ENCODE assay signal across 15 cellular contexts in the genomic region with DNA sequence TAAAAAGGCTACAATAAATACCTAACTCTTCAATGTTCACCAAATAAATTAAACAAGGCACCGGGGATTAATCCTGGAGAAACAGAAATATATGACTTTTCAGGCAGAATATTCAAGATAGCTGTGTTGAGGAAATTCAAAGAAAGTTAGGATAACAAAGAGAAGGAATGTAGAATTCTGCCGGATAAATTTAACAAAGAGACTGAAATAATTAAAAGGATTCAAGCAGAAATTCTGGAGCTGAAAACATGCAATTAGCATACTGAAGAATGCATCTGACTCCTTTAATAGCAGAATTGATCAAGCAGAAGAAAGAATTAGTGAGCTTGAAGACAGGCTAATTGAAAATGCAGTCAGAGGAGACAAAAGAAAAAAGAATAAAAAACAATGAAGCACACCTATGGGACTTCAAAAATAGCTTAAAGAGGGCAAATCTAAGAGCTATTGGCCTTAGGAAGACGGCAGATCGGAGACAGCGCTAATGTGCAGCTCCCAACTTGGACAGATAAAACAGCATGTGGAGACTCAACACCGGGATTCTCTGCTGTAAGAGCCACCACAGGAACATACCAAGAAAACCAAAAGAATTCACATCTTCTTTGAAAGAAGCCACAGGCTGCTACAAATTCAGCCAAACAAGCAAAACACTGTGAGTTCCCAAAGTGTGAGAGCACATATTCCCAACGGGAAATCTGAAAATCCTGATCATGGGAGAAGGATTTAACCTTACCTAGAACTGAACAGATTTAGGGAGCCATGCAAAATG.
"Had no signal": no experiment of that assay in that cellular context is flagged by ENCODE, and none has a peak within 500 bp of the region (broad histone marks: within the 10 kb centered on the region; RNA-seq: fewer than 3 reads in every experiment).

No MANE protein-coding gene starts in this region.

- H3K27me3 ChIP-seq: breast epithelium, gastroesophageal sphincter, spleen had no signal

- H2AFZ ChIP-seq: parathyroid adenoma had no signal

- ATAC-seq: activated CD8-positive, alpha-beta T cell treated with anti-CD3 and anti-CD28 coated beads for 36 hours; gastroesophageal sphincter; right cardiac atrium; stimulated activated memory B cell treated with anti-CD40 and anti-IgM and Interleukin-4, amounts not matched to agents 10 μg/mL and 1 μg/mL and 100 μg/mL, for 72 hours had no signal

- H3K27ac ChIP-seq: breast epithelium, gastroesophageal sphincter, parathyroid adenoma, spleen, VCaP had no signal

- DNase-seq: activated CD4-positive, alpha-beta T cell treated with anti-CD3 and anti-CD28 coated beads for 4 hours; activated CD8-positive, alpha-beta memory T cell treated with anti-CD3 and anti-CD28 coated beads, Interleukin-2, amount 50 U/mL, for 4 hours; activated CD8-positive, alpha-beta T cell treated with anti-CD3 and anti-CD28 coated beads for 36 hours; activated naive CD4-positive, alpha-beta T cell treated with Interleukin-2 at 50 U/mL for 16 hours; right cardiac atrium; spleen; stimulated activated CD4-positive, alpha-beta T cell treated with anti-CD3 and anti-CD28 coated beads, Interleukin-1b, Interleukin-23, amount 100 ng/mL, for 48 hours; T-helper 1 cell had no signal

- H3K9ac ChIP-seq: parathyroid adenoma had no signal

- H3K4me3 ChIP-seq: breast epithelium, gastroesophageal sphincter, spleen had no signal

- H3K27ac Mint-ChIP-seq: activated CD8-positive, alpha-beta T cell treated with anti-CD3 and anti-CD28 coated beads for 36 hours; stimulated activated memory B cell treated with anti-CD40 and anti-IgM and Interleukin-4, amounts not matched to agents 10 μg/mL and 1 μg/mL and 100 μg/mL, for 72 hours; type B pancreatic cell had no signal

- H3K79me2 ChIP-seq: parathyroid adenoma had no signal

- H3K4me3 Mint-ChIP-seq: activated CD8-positive, alpha-beta T cell treated with anti-CD3 and anti-CD28 coated beads for 36 hours; neural crest cell; stimulated activated memory B cell treated with anti-CD40 and anti-IgM and Interleukin-4, amounts not matched to agents 10 μg/mL and 1 μg/mL and 100 μg/mL, for 72 hours; type B pancreatic cell had no signal

- H3K36me3 Mint-ChIP-seq: stimulated activated memory B cell treated with anti-CD40 and anti-IgM and Interleukin-4, amounts not matched to agents 10 μg/mL and 1 μg/mL and 100 μg/mL, for 72 hours had no signal

- H3K4me1 Mint-ChIP-seq: stimulated activated memory B cell treated with anti-CD40 and anti-IgM and Interleukin-4, amounts not matched to agents 10 μg/mL and 1 μg/mL and 100 μg/mL, for 72 hours had no signal

- H3K4me1 ChIP-seq: breast epithelium, gastroesophageal sphincter, parathyroid adenoma, spleen had no signal

- H3K27me3 Mint-ChIP-seq: activated CD8-positive, alpha-beta T cell treated with anti-CD3 and anti-CD28 coated beads for 36 hours; stimulated activated memory B cell treated with anti-CD40 and anti-IgM and Interleukin-4, amounts not matched to agents 10 μg/mL and 1 μg/mL and 100 μg/mL, for 72 hours; type B pancreatic cell had no signal

- H3K36me3 ChIP-seq: breast epithelium, gastroesophageal sphincter, spleen had no signal
